8 cellular contexts compared by ENCODE assay signal in the genomic region with DNA sequence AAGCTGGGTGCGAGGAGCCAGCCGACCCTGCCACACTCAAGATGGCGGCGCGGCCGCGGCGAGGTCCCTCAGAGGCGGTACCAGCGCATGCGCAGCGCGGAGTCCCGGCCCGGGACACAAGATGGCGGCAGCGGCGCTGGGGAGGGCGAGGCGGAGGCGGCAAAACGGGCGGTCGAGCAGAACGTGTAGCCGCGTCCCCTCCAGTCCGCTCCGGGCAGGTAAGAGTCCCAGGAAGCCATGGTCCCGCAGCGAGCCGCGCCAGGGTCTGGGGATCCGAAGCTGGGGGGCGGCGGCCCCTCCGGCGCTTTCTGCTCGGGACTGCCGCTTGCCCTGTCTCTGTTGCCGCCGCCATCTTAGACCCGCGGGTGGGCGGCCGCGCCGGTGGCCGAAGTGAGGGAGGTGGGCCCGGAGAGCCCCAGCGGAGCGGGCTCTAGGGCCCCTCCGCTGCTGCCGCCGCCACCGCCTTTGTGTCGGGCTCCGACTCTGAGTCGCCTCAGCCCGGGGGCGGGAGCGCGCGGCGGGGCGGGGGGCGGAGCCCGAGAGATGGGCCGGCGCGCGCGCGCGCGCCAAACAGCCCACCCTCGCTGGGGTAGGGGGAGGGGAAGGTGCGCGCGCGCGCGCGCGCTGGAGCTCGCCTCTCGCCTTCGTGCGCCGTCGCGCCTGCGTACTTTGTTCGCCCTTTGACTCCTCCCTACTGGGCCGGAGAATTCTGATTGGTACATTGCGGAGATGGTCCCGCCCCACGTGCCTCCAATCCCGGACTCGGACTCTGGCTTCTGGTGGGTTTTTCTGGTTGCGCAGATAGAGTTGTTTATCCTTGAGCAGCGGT. TPM values are rescaled to one million over a fixed set of nuclear protein-coding genes. Genes with fewer than 3 reads are reported as not detected.
A peak's percentile ranks its signal among the peaks of the same experiment; 100 is the strongest.
DNase-seq lines count a peak whose midpoint lies in the region; ATAC-seq lines count a peak whose summit lies in the region.

A gene (plus strand): TSS at position 97 of the 829 bp plus-strand sequence. CDS start 4,317 bp downstream, outside the sequence.

- ATAC-seq in GM21360 (IDR thresholded peaks at IDR 0.05; ENCODE audit: unreplicated experiment): peak; percentile 73

- peak; percentile 99 for DNase-seq in COLO668 (lab: John Stamatoyannopoulos, UW; ENCODE audit: unreplicated experiment)
- peak; percentile 100 for DNase-seq in HT-29 (ENCODE audit: low spot score)
- DNase-seq in NK-92 treated with Interleukin-12 subunit alpha and Interleukin-12 subunit beta, amount 100 ng/mL, for 24 hours (lab: John Stamatoyannopoulos, UW): peak; percentile 99
- peak; percentile 99 for DNase-seq in activated CD8-positive, alpha-beta memory T cell treated with anti-CD3 and anti-CD28 coated beads for 24 hours
- DNase-seq in effector CD4-positive, alpha-beta T cell: peak; percentile 95
- peak; percentile 98 to 99 for DNase-seq in lung microvascular endothelial cell (ENCODE audit: low read depth in 2 of 2)
- DNase-seq in stimulated activated CD4-positive, alpha-beta T cell treated with anti-CD3 and anti-CD28 coated beads, TNF-alpha, amount 100 ng/mL, for 4 hours (ENCODE audit: low read depth in 3 of 3): peak; percentile 96 to 98 (median 97)

RNA-seq across cellular contexts. Expression of the gene that starts here (rescaled TPM):
- 25.5 and 31.7 TPM in 2 replicates for total RNA-seq in HT-29 (2014; rRNA removed; shearing (Covaris generic))
- total RNA-seq in lung microvascular endothelial cell: 7.8 and 9.5 TPM in 2 replicates

Comparison
In these comparisons a context has a peak if more than half of its experiments do, and no peak if none do; other contexts are left out.
1. Peak in every context shown above with its lines: DNase-seq and ATAC-seq.